17 cellular contexts compared by ENCODE assay signal in the genomic region with DNA sequence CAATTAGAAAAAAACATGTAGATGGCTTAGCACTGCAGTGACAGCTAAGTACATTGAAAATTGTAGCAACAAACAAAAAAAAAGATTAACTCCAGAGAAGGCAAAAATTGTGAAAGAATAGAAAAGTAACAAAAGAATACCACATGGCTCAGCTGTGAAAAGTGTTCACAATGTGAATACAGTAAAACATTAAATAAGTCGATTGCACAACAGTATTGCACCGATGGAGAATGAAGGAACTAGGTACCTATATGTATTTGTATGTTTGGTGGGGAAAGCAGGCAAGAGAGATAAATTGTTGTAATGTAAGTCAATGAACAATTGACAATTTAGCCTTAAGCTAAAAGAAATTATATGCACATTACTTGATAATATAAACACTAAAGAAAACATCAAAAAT. TPM values are rescaled to one million over a fixed set of nuclear protein-coding genes. Genes with fewer than 3 reads are reported as not detected.
DNase-seq lines count a peak whose midpoint lies in the region; ATAC-seq, FAIRE-seq and TF ChIP-seq lines count a peak whose summit lies in the region.
"Had no signal": no experiment of that assay in that cellular context is flagged by ENCODE, and none has a peak within 500 bp of the region (broad histone marks: within the 10 kb centered on the region; RNA-seq: fewer than 3 reads in every experiment).

No MANE protein-coding gene starts in this region.

- no peaks in the 10 kb centered on the region for H3K9me3 ChIP-seq in A673 (ENCODE audit: low read depth, low read length, poor library complexity, severe bottlenecking)
- no peaks in the 10 kb centered on the region for H3K9me3 ChIP-seq in K562 (replicated peaks; ENCODE audit: control insufficient read depth, insufficient read depth, low read depth, low read length)
- H3K9me3 ChIP-seq in tibial nerve, result peaks cover 0 to 11% (median 0%) of the 10 kb centered on the region in 4 donors
- H3K9me3 ChIP-seq: Caco-2 had no signal

- H3K4me1 ChIP-seq in A673 (ENCODE audit: insufficient read depth, low read length, poor library complexity, severe bottlenecking) (peaks cover 20% of the 10 kb centered on the region), K562 (replicated peaks in 1 of 2; ENCODE audit: control insufficient read depth in 2 of 2, insufficient read depth in 2 of 2, low read length in 2 of 2) (no peaks in the 10 kb centered on the region), tibial nerve (no peaks in the 10 kb centered on the region)
- H3K4me1 ChIP-seq: Caco-2 had no signal

- no peaks in the 10 kb centered on the region for H3K27me3 ChIP-seq in A673 (replicated peaks; ENCODE audit: insufficient read depth, low read depth, low read length, poor library complexity)
- no peaks in the 10 kb centered on the region for H3K27me3 ChIP-seq in K562 (ENCODE audit: control insufficient read depth in 2 of 2, insufficient read depth in 2 of 2, low read length in 2 of 2)
- no peaks in the 10 kb centered on the region for H3K27me3 ChIP-seq in tibial nerve

- no peak overlapping the region for H3K4me2 ChIP-seq in K562 (ENCODE audit: insufficient read depth, low read length)

- TF ChIP-seq EP300 in K562 (IDR thresholded peaks at IDR 0.05; ENCODE audit: low read length) (no peak), tibial nerve (IDR thresholded peaks at IDR 0.05) (no peak)

- TF ChIP-seq RAD21 in K562 (CRISPR knock-in tag; conservative IDR thresholded peaks at IDR 0.05 in 1 of 2, IDR thresholded peaks at IDR 0.05 in 1 of 2), result no peak

- CTCF ChIA-PET in A673 (lab: Charles Lee), result no interaction called here
- CTCF ChIA-PET in K562 (lab: Yijun Ruan, JAX; ENCODE audit: low intra/inter-chr PET ratio), result no interaction called here

- 21% methylated on average over 2 of the region's 2 CpGs for WGBS in K562 (ENCODE audit: insufficient coverage, low coverage, missing lambda C conversion rate)
- WGBS in tibial nerve, 2 donors, result 78% methylated on average over 2 of the region's 2 CpGs

- no peaks in the 10 kb centered on the region for H4K20me1 ChIP-seq in K562 (replicated peaks; ENCODE audit: control insufficient read depth, insufficient read depth, low read length)

- no peak overlapping the region for H2AFZ ChIP-seq in K562 (ENCODE audit: low read depth, low read length)

- H3K27me3 Mint-ChIP-seq in endothelial cell (ENCODE audit: unreplicated experiment), result no peaks in the 10 kb centered on the region

- H3K27ac ChIP-seq in A673 (ENCODE audit: low read depth, low read length, poor library complexity, severe bottlenecking), result no peak overlapping the region
- no peak overlapping the region for H3K27ac ChIP-seq in K562 (ENCODE audit: extremely low read depth, low read depth, low read length)
- no peak overlapping the region for H3K27ac ChIP-seq in tibial nerve
- H3K27ac ChIP-seq: HL-60 had no signal

- peaks cover 13% of the 10 kb centered on the region for H3K36me3 Mint-ChIP-seq in endothelial cell (ENCODE audit: low read depth, unreplicated experiment)
- H3K36me3 Mint-ChIP-seq: CD14-positive monocyte had no signal

- TF ChIP-seq POLR2A in K562 (conservative IDR thresholded peaks at IDR 0.05), result no peak
- no peak for TF ChIP-seq POLR2A in tibial nerve (IDR thresholded peaks at IDR 0.05)

- TF ChIP-seq CTCF in A673 (conservative IDR thresholded peaks at IDR 0.05; ENCODE audit: low read depth, low read length), result no peak
- no peak for TF ChIP-seq CTCF in K562 (IDR thresholded peaks at IDR 0.05 in 2 of 3, conservative IDR thresholded peaks at IDR 0.05 in 1 of 3; ENCODE audit: insufficient read depth in 2 of 3, low read depth in 1 of 3, low read length in 3 of 3)
- no peak for TF ChIP-seq CTCF in tibial nerve (IDR thresholded peaks at IDR 0.05)
- no peak for TF ChIP-seq CTCF in endothelial cell (IDR thresholded peaks at IDR 0.05; ENCODE audit: unreplicated experiment)

- H3K4me3 Mint-ChIP-seq in endothelial cell (ENCODE audit: unreplicated experiment), result no peak overlapping the region
- H3K4me3 Mint-ChIP-seq: CD14-positive monocyte; CD8-positive, alpha-beta T cell had no signal

- POLR2A ChIA-PET in A673 (lab: Charles Lee; ENCODE audit: low non-redundant PET), result no interaction called here
- POLR2A ChIA-PET in K562 (lab: Yijun Ruan, JAX), result no interaction called here

- no peaks in the 10 kb centered on the region for H3K9me1 ChIP-seq in K562 (ENCODE audit: control insufficient read depth, insufficient read depth, low read length)

- no peaks in the 10 kb centered on the region for H3K4me1 Mint-ChIP-seq in endothelial cell (ENCODE audit: unreplicated experiment)
- H3K4me1 Mint-ChIP-seq: CD14-positive monocyte had no signal

- H3K36me3 ChIP-seq in A673 (ENCODE audit: insufficient read depth, low read length, poor library complexity, severe bottlenecking) (no peaks in the 10 kb centered on the region), K562 (ENCODE audit: control insufficient read depth, insufficient read depth, low read length) (no peaks in the 10 kb centered on the region), tibial nerve (peaks cover 0 to 19% (median 0%) of the 10 kb centered on the region in 3 donors)

- intact Hi-C loops in A673 (cut with micrococcal nuclease; ENCODE audit: unreplicated experiment) (no loop called here), K562 (cut with micrococcal nuclease) (no loop called here)

- H3K9ac ChIP-seq in K562 (ENCODE audit: insufficient read depth in 1 of 2, low read depth in 2 of 2, low read length in 2 of 2), result no peak overlapping the region

- in situ Hi-C loops in K562 (cut with MboI), result no loop called here

- no TSS peak for BruUV-seq in A673 (replicated peaks; lab: Mats Ljungman, UMichigan)
- BruUV-seq in K562 (replicated peaks; lab: Mats Ljungman, UMichigan), result no TSS peak

- H3K9me3 Mint-ChIP-seq in endothelial cell (ENCODE audit: unreplicated experiment), result no peaks in the 10 kb centered on the region

- no peak for ATAC-seq in K562
- ATAC-seq: CD8-positive, alpha-beta T cell had no signal

- H3K79me2 ChIP-seq in K562 (ENCODE audit: control insufficient read depth, insufficient read depth, low read length), result no peaks in the 10 kb centered on the region

- no peak overlapping the region for H3K27ac Mint-ChIP-seq in endothelial cell (ENCODE audit: unreplicated experiment)
- H3K27ac Mint-ChIP-seq: CD14-positive monocyte; CD8-positive, alpha-beta T cell had no signal

- no peak for FAIRE-seq in K562 (lab: Jason Lieb, UNC)
- FAIRE-seq: GM12892, GM19239 had no signal

- DNase-seq in A673 (ENCODE audit: low spot score) (peak; percentile 69), MV-4-11 (lab: John Stamatoyannopoulos, UW) (peak; percentile 21), K562 (ENCODE audit: extremely low read depth in 1 of 4, low spot score in 3 of 4) (no peak), fibroblast of peridontal ligament (ENCODE audit: extremely low read depth) (peak; percentile 11), tibial nerve (ENCODE audit: low spot score in 2 of 2) (no peak), endothelial cell (ENCODE audit: low spot score) (no peak), midbrain (lab: John Stamatoyannopoulos, UW) (no peak), iPS-NIHi11 (ENCODE audit: low spot score) (no peak)
- DNase-seq: Caco-2; CD8-positive, alpha-beta T cell; DND-41; GDM1; HCEC 1CT had no signal

- no peak overlapping the region for H3K4me3 ChIP-seq in A673 (ENCODE audit: low read depth, low read length, poor library complexity, severe bottlenecking)
- no peak overlapping the region for H3K4me3 ChIP-seq in K562
- H3K4me3 ChIP-seq in tibial nerve, result no peak overlapping the region

TF ChIP-seq in K562, 482 proteins besides CTCF, POLR2A, EP300 and RAD21:
- TF ChIP-seq NCOA4 (IDR thresholded peaks at IDR 0.05; ENCODE audit: partially characterized antibody) (no peak), ZNF347 (CRISPR knock-in tag; IDR thresholded peaks at IDR 0.05; ENCODE audit: low read depth) (no peak), CEBPG (CRISPR knock-in tag; IDR thresholded peaks at IDR 0.05) (no peak), CEBPG (tag; conservative IDR thresholded peaks at IDR 0.05 in 1 of 2, IDR thresholded peaks at IDR 0.05 in 1 of 2) (peak in 1 of 2 experiments; percentile 35; a peak in 1 of 4 replicates), ELF4 (CRISPR knock-in tag; IDR thresholded peaks at IDR 0.05) (no peak), CEBPB (tag; IDR thresholded peaks at IDR 0.05) (peak; percentile 73), TSC22D4 (tag; IDR thresholded peaks at IDR 0.05) (no peak), SP2 (IDR thresholded peaks at IDR 0.05; ENCODE audit: extremely low read depth, low read depth, low read length, poor library complexity, severe bottlenecking) (no peak)

RNA-seq across cellular contexts. Expression of a gene that starts 59.4 kb away (rescaled TPM):
- 10.4 and 12.7 TPM in 2 replicates for total RNA-seq in A673 (2021)
- 13.5 and 50.3 TPM in 2 replicates for total RNA-seq in K562 (2011; cell fraction: chromatin; rRNA removed; ENCODE audit: low replicate concordance)
- 7.0 and 7.7 TPM in 2 replicates for total RNA-seq in K562 (2011; cell fraction: nucleolus; rRNA removed)
- total RNA-seq in K562 (2011; cell fraction: nucleoplasm; rRNA removed), result 13.1 and 15.0 TPM in 2 replicates
- total RNA-seq in K562 (2014; rRNA removed), result 2.9 and 3.8 TPM in 2 replicates
- total RNA-seq in K562 (2014; rRNA removed; fragmentation: Illumina TruSeq; extraction: Trizol), result 9.6 and 11.1 TPM in 2 replicates
- 6.5 and 6.7 TPM in 2 replicates for total RNA-seq in K562 (2015; rRNA removed; fragmentation: Illumina TruSeq; extraction: Trizol)
- 5.7 and 7.0 TPM in 2 replicates for total RNA-seq in K562 (2021)
- polyA plus RNA-seq in K562 (2011; rRNA removed), result 0.77 and 8.9 TPM in 2 replicates
- 1.3 TPM in 2 replicates for polyA plus RNA-seq in K562 (2011; cell fraction: cytosol; rRNA removed)
- polyA plus RNA-seq in K562 (2011; cell fraction: nucleus; rRNA removed), result 1.9 and 11.7 TPM in 2 replicates
- 2.5 and 4.2 TPM in 2 replicates for polyA plus RNA-seq in K562 (2012)
- polyA plus RNA-seq in K562 (2014; fragmentation: Illumina TruSeq; extraction: Trizol), result 3.2 and 3.9 TPM in 2 replicates
- polyA plus RNA-seq in K562 (2014; fragmentation: Nextera tagmentation; extraction: Ambion mirVana), result 1 to 10 TPM; 3.2 to 3.4 TPM
- polyA plus RNA-seq in K562 (2014; rRNA removed), result 2.5 and 6.6 TPM in 2 replicates
- polyA minus RNA-seq in K562 (2011; rRNA and poly(A)+ RNA removed), result 1.3 and 12.8 TPM in 2 replicates
- polyA minus RNA-seq in K562 (2011; cell fraction: cytosol; rRNA and poly(A)+ RNA removed), result 3.8 TPM in 1 of 2 replicates, not detected in the other
- polyA minus RNA-seq in K562 (2011; cell fraction: nucleus; rRNA and poly(A)+ RNA removed), result 2.3 and 16.0 TPM in 2 replicates
- total RNA-seq in tibial nerve, result 10 to 100 TPM in 2 of 4 donors, 1 to 10 TPM in 2; 7.9 to 19.2 (median 11.4) TPM
- total RNA-seq in endothelial cell (ENCODE audit: unreplicated experiment), result 12.2 TPM

Comparison
In these comparisons a context has a peak if more than half of its experiments do, and no peak if none do; other contexts are left out.
1. DNase-seq: peak in A673 (single experiment), MV-4-11 (single experiment) and fibroblast of peridontal ligament (single experiment); none in K562 (0 of 4), tibial nerve (0 of 2), endothelial cell (single experiment), midbrain (single experiment) and iPS-NIHi11 (single experiment).